ENCODE assay signal across 1 cellular context in the genomic region with DNA sequence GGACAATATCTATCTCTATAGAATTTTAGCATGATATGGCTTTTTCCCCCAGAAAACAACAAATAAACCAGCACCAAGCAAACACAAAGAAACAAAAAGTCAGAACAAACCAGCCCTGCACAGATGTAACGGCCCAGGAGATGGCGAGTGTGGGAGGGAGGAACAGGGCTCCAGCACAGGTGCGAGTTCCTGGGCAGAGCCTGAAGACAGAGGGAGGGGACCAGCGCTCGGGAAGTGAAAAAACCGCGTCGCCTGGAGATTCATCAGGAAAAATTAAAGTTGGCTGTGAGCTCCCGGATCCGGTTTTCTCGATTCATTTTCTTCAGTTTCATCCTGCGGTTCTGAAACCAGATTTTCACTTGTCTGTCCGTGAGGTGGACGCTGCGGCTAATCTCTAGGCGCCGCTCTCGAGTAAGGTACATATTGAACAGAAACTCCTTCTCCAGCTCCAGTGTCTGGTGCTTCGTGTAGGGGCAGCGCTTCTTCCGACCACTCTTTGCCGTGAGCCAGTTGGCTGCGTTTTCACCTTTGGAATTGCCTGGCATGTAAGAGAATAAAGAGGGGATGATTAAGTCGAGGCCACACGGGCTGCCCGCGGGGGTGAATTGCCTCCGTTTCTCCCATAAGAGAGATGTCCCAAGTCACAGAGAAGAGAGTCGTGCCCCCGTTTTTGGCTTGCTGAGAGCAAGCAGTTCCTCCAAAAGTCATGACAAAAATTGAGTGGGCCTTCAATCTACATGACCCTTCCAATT.
TF ChIP-seq lines count a peak whose summit lies in the region.

No MANE protein-coding gene starts in this region.

TF ChIP-seq in H1, 55 proteins besides CTCF, POLR2A, EP300 and RAD21:
- TF ChIP-seq ASH2L (IDR thresholded peaks at IDR 0.05; ENCODE audit: low read length) (no peak), RBBP5 (IDR thresholded peaks at IDR 0.05; ENCODE audit: borderline replicate concordance, low read depth, low read length) (no peak), POU5F1 (IDR thresholded peaks at IDR 0.05; ENCODE audit: low read depth, low read length) (no peak), SRF (IDR thresholded peaks at IDR 0.05; ENCODE audit: low read depth, low read length) (no peak), KDM5A (IDR thresholded peaks at IDR 0.05; ENCODE audit: low read length) (no peak), BACH1 (IDR thresholded peaks at IDR 0.05; ENCODE audit: low read length) (no peak), CBX5 (IDR thresholded peaks at IDR 0.05; ENCODE audit: low read depth, low read length) (no peak), ZNF274 (IDR thresholded peaks at IDR 0.05; ENCODE audit: borderline replicate concordance, extremely low read depth, low read length) (no peak), EGR1 (IDR thresholded peaks at IDR 0.05; ENCODE audit: borderline replicate concordance, low read depth, low read length) (no peak), POLR2AphosphoS5 (IDR thresholded peaks at IDR 0.05; ENCODE audit: low read depth, low read length) (no peak), CEBPB (IDR thresholded peaks at IDR 0.05; ENCODE audit: low read depth, low read length) (no peak), FOSL1 (IDR thresholded peaks at IDR 0.05; ENCODE audit: insufficient read depth, low read depth, low read length) (no peak), TCF12 (IDR thresholded peaks at IDR 0.05; ENCODE audit: low read depth, low read length) (0 out of 2 replicates have a peak, but pooled peaks have one; percentile 28), BCL11A (IDR thresholded peaks at IDR 0.05; ENCODE audit: low read depth in 2 of 2, low read length in 2 of 2) (no peak), USF2 (IDR thresholded peaks at IDR 0.05; ENCODE audit: low read length) (no peak), TAF1 (IDR thresholded peaks at IDR 0.05; ENCODE audit: low read depth, low read length) (no peak), KDM1A (IDR thresholded peaks at IDR 0.05; ENCODE audit: borderline replicate concordance, low read length) (no peak), SP1 (IDR thresholded peaks at IDR 0.05; ENCODE audit: low read depth, low read length) (0 out of 2 replicates have a peak, but pooled peaks have one; percentile 4), MAFK (IDR thresholded peaks at IDR 0.05; ENCODE audit: low read depth, low read length) (no peak), NRF1 (IDR thresholded peaks at IDR 0.05; ENCODE audit: low read depth, low read length) (no peak), HDAC6 (IDR thresholded peaks at IDR 0.05; ENCODE audit: low read depth, low read length) (no peak), MAX (IDR thresholded peaks at IDR 0.05) (no peak), ATF2 (IDR thresholded peaks at IDR 0.05; ENCODE audit: low read length) (no peak), RNF2 (IDR thresholded peaks at IDR 0.05; ENCODE audit: borderline replicate concordance, low read depth, low read length, missing control alignments, poor library complexity, severe bottlenecking) (peak; percentile 96), CREB1 (IDR thresholded peaks at IDR 0.05) (no peak), NANOG (IDR thresholded peaks at IDR 0.05; ENCODE audit: insufficient read depth, low read depth, low read length, poor library complexity, severe bottlenecking) (no peak), JUND (IDR thresholded peaks at IDR 0.05; ENCODE audit: low read length) (no peak), SP4 (IDR thresholded peaks at IDR 0.05; ENCODE audit: low read length) (no peak), EZH2 (IDR thresholded peaks at IDR 0.05; ENCODE audit: low read depth, low read length, severe bottlenecking) (peak; percentile 82), SIN3A (conservative IDR thresholded peaks at IDR 0.05 in 1 of 2, IDR thresholded peaks at IDR 0.05 in 1 of 2; ENCODE audit: low read depth in 1 of 2, low read length in 2 of 2) (no peak), CHD1 (IDR thresholded peaks at IDR 0.05; ENCODE audit: low read depth, low read length) (no peak), HDAC2 (IDR thresholded peaks at IDR 0.05; ENCODE audit: borderline replicate concordance in 1 of 2, low read depth in 2 of 2, low read length in 2 of 2) (no peak), SUZ12 (IDR thresholded peaks at IDR 0.05; ENCODE audit: low read length) (peak; percentile 87), GABPA (IDR thresholded peaks at IDR 0.05; ENCODE audit: borderline replicate concordance, insufficient read depth, low read length) (no peak), PHF8 (conservative IDR thresholded peaks at IDR 0.05; ENCODE audit: low read depth, low read length) (no peak), TAF7 (optimal IDR thresholded peaks at IDR 0.05; ENCODE audit: borderline replicate concordance, low read depth, low read length) (no peak), YY1 (IDR thresholded peaks at IDR 0.05; ENCODE audit: low read depth, low read length) (no peak), RXRA (IDR thresholded peaks at IDR 0.05; ENCODE audit: insufficient read depth, low read depth, low read length) (no peak), TBP (IDR thresholded peaks at IDR 0.05; ENCODE audit: low read depth, low read length) (no peak), GTF2F1 (IDR thresholded peaks at IDR 0.05; ENCODE audit: borderline replicate concordance, low read depth, low read length) (no peak), RFX5 (IDR thresholded peaks at IDR 0.05; ENCODE audit: borderline replicate concordance, low read depth, low read length) (no peak), CTBP2 (IDR thresholded peaks at IDR 0.05; ENCODE audit: borderline replicate concordance, insufficient read depth, insufficient read length, low read length) (peak; percentile 41), E2F6 (IDR thresholded peaks at IDR 0.05) (no peak), SIX5 (IDR thresholded peaks at IDR 0.05; ENCODE audit: low read depth, low read length) (no peak), BRCA1 (IDR thresholded peaks at IDR 0.05; ENCODE audit: low read depth, low read length) (no peak), CHD2 (IDR thresholded peaks at IDR 0.05; ENCODE audit: low read length) (no peak), JUN (IDR thresholded peaks at IDR 0.05; ENCODE audit: low read depth, low read length) (no peak), SAP30 (IDR thresholded peaks at IDR 0.05; ENCODE audit: insufficient read depth, insufficient replicate concordance, low read length) (no peak), TEAD4 (IDR thresholded peaks at IDR 0.05; ENCODE audit: low read depth, low read length) (no peak), CBX8 (IDR thresholded peaks at IDR 0.05; ENCODE audit: borderline replicate concordance, low read depth, low read length) (peak; percentile 61; the same call in 1 of the 2 replicates), SIRT6 (IDR thresholded peaks at IDR 0.05; ENCODE audit: low read length) (no peak), KDM4A (IDR thresholded peaks at IDR 0.05; ENCODE audit: low read depth, low read length, severe bottlenecking) (no peak)
- TF ChIP-seq, protein P1, sequence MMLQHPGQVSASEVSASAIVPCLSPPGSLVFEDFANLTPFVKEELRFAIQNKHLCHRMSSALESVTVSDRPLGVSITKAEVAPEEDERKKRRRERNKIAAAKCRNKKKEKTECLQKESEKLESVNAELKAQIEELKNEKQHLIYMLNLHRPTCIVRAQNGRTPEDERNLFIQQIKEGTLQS (IDR thresholded peaks at IDR 0.05; ENCODE audit: insufficient read depth, low read depth, low read length): no peak
- TF ChIP-seq, protein P2, sequence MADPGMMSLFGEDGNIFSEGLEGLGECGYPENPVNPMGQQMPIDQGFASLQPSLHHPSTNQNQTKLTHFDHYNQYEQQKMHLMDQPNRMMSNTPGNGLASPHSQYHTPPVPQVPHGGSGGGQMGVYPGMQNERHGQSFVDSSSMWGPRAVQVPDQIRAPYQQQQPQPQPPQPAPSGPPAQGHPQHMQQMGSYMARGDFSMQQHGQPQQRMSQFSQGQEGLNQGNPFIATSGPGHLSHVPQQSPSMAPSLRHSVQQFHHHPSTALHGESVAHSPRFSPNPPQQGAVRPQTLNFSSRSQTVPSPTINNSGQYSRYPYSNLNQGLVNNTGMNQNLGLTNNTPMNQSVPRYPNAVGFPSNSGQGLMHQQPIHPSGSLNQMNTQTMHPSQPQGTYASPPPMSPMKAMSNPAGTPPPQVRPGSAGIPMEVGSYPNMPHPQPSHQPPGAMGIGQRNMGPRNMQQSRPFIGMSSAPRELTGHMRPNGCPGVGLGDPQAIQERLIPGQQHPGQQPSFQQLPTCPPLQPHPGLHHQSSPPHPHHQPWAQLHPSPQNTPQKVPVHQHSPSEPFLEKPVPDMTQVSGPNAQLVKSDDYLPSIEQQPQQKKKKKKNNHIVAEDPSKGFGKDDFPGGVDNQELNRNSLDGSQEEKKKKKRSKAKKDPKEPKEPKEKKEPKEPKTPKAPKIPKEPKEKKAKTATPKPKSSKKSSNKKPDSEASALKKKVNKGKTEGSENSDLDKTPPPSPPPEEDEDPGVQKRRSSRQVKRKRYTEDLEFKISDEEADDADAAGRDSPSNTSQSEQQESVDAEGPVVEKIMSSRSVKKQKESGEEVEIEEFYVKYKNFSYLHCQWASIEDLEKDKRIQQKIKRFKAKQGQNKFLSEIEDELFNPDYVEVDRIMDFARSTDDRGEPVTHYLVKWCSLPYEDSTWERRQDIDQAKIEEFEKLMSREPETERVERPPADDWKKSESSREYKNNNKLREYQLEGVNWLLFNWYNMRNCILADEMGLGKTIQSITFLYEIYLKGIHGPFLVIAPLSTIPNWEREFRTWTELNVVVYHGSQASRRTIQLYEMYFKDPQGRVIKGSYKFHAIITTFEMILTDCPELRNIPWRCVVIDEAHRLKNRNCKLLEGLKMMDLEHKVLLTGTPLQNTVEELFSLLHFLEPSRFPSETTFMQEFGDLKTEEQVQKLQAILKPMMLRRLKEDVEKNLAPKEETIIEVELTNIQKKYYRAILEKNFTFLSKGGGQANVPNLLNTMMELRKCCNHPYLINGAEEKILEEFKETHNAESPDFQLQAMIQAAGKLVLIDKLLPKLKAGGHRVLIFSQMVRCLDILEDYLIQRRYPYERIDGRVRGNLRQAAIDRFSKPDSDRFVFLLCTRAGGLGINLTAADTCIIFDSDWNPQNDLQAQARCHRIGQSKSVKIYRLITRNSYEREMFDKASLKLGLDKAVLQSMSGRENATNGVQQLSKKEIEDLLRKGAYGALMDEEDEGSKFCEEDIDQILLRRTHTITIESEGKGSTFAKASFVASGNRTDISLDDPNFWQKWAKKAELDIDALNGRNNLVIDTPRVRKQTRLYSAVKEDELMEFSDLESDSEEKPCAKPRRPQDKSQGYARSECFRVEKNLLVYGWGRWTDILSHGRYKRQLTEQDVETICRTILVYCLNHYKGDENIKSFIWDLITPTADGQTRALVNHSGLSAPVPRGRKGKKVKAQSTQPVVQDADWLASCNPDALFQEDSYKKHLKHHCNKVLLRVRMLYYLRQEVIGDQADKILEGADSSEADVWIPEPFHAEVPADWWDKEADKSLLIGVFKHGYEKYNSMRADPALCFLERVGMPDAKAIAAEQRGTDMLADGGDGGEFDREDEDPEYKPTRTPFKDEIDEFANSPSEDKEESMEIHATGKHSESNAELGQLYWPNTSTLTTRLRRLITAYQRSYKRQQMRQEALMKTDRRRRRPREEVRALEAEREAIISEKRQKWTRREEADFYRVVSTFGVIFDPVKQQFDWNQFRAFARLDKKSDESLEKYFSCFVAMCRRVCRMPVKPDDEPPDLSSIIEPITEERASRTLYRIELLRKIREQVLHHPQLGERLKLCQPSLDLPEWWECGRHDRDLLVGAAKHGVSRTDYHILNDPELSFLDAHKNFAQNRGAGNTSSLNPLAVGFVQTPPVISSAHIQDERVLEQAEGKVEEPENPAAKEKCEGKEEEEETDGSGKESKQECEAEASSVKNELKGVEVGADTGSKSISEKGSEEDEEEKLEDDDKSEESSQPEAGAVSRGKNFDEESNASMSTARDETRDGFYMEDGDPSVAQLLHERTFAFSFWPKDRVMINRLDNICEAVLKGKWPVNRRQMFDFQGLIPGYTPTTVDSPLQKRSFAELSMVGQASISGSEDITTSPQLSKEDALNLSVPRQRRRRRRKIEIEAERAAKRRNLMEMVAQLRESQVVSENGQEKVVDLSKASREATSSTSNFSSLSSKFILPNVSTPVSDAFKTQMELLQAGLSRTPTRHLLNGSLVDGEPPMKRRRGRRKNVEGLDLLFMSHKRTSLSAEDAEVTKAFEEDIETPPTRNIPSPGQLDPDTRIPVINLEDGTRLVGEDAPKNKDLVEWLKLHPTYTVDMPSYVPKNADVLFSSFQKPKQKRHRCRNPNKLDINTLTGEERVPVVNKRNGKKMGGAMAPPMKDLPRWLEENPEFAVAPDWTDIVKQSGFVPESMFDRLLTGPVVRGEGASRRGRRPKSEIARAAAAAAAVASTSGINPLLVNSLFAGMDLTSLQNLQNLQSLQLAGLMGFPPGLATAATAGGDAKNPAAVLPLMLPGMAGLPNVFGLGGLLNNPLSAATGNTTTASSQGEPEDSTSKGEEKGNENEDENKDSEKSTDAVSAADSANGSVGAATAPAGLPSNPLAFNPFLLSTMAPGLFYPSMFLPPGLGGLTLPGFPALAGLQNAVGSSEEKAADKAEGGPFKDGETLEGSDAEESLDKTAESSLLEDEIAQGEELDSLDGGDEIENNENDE (IDR thresholded peaks at IDR 0.05; ENCODE audit: insufficient replicate concordance, low read length): no peak
